Comparison of ENCODE assay signal across 8 cellular contexts in the genomic region with DNA sequence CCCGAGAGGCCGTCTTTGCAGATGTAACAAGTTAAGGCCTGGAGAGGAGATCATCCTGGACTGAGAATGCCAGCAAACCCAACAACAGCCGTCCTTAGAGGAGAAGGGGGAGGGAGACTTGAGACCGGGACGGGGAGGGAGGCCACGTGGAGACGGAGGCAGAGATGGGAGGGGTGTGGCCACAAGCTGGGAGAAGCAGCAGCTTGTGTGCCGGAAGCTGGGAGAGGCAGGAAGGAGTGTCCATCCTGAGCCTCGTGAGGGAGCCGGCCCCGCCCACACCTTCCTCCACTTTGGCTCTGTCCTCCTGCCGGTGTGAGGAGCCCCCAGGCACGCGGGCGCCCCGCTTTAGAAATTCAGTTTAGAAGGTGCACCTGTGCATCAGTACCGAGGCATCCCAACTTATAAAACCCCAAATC.
DNase-seq lines count a peak whose midpoint lies in the region; ATAC-seq and TF ChIP-seq lines count a peak whose summit lies in the region.

No MANE protein-coding gene starts in this region.

- no peaks in the 10 kb centered on the region for H3K36me3 ChIP-seq in RWPE2 (ENCODE audit: low read depth)
- no peaks in the 10 kb centered on the region for H3K36me3 ChIP-seq in endodermal cell (ENCODE audit: control insufficient read depth, insufficient read depth, low read length)

- H3K36me3 Mint-ChIP-seq in endodermal cell (ENCODE audit: low read depth) (no peaks in the 10 kb centered on the region), nephron progenitor cell (ENCODE audit: low read depth) (no peaks in the 10 kb centered on the region)

- H3K9me3 ChIP-seq in RWPE2 (ENCODE audit: severe bottlenecking) (no peaks in the 10 kb centered on the region), endodermal cell (ENCODE audit: control insufficient read depth, low read length) (no peaks in the 10 kb centered on the region)

- H3K4me1 ChIP-seq in RWPE2 (ENCODE audit: insufficient read depth, poor library complexity, severe bottlenecking), result no peaks in the 10 kb centered on the region
- H3K4me1 ChIP-seq in endodermal cell (ENCODE audit: control insufficient read depth, insufficient read depth, low read length), result no peaks in the 10 kb centered on the region

- peak overlapping the region; percentile 28 for H3K4me3 ChIP-seq in Jurkat, Clone E6-1 (ENCODE audit: low read length)
- H3K4me3 ChIP-seq in RWPE2 (ENCODE audit: severe bottlenecking) (no peak overlapping the region), endodermal cell (ENCODE audit: low read length) (no peak overlapping the region)

- H3K27me3 Mint-ChIP-seq in endodermal cell (ENCODE audit: insufficient read depth), result no peaks in the 10 kb centered on the region
- H3K27me3 Mint-ChIP-seq in nephron progenitor cell (ENCODE audit: low read depth, poor library complexity), result peaks cover 27% of the 10 kb centered on the region

- H3K27me3 ChIP-seq in RWPE2 (ENCODE audit: insufficient read depth, poor library complexity, severe bottlenecking) (no peaks in the 10 kb centered on the region), endodermal cell (ENCODE audit: control insufficient read depth, insufficient read depth, low read length, poor library complexity, severe bottlenecking) (no peaks in the 10 kb centered on the region)

- H3K4me3 Mint-ChIP-seq in endodermal cell (peak overlapping the region; percentile 54), nephron progenitor cell (peak overlapping the region; percentile 73)

- ATAC-seq in RWPE2 (ENCODE audit: low read depth), result peak; percentile 85
- no peak for ATAC-seq in HG02840 (IDR thresholded peaks at IDR 0.05; ENCODE audit: low FRiP score, unreplicated experiment)
- no peak for ATAC-seq in GM18909 (IDR thresholded peaks at IDR 0.05; ENCODE audit: poor library complexity, unreplicated experiment)
- ATAC-seq in GM19023 (IDR thresholded peaks at IDR 0.05; ENCODE audit: unreplicated experiment), result no peak

- H3K27ac Mint-ChIP-seq in endodermal cell, result peak overlapping the region; percentile 89
- no peak overlapping the region for H3K27ac Mint-ChIP-seq in nephron progenitor cell

- no peak overlapping the region for H3K9ac ChIP-seq in endodermal cell (ENCODE audit: extremely low read depth, low read length, poor library complexity, severe bottlenecking)

- 70 to 77% methylated on average over 7 to 17 of the region's 17 CpGs for WGBS in endodermal cell (ENCODE audit: insufficient coverage in 1 of 2, insufficient read length in 1 of 2), 2 experiments

- H3K27ac ChIP-seq in RWPE2 (ENCODE audit: poor library complexity, severe bottlenecking), result no peak overlapping the region
- no peak overlapping the region for H3K27ac ChIP-seq in endodermal cell (ENCODE audit: low read depth, low read length)

- H3K4me1 Mint-ChIP-seq in endodermal cell (peaks cover 5% of the 10 kb centered on the region), nephron progenitor cell (peaks cover 17% of the 10 kb centered on the region)

- DNase-seq in DMS53 treated with DMSO at 0.1 percent for 48 hours (lab: John Stamatoyannopoulos, UW; ENCODE audit: unreplicated experiment), result peak; percentile 89
- DNase-seq in Jurkat, Clone E6-1 (ENCODE audit: low read depth, low spot score), result peak; percentile 41
- peak; percentile 78 for DNase-seq in RWPE2 (ENCODE audit: low spot score)
- DNase-seq in endodermal cell, result peak; percentile 92
- DNase-seq in nephron progenitor cell, result peak; percentile 65

- TF ChIP-seq CTCF in RWPE2 (IDR thresholded peaks at IDR 0.05; ENCODE audit: poor library complexity, severe bottlenecking) (no peak), endodermal cell (conservative IDR thresholded peaks at IDR 0.05) (no peak), nephron progenitor cell (IDR thresholded peaks at IDR 0.05) (no peak)

- H3K9me3 Mint-ChIP-seq in endodermal cell, result no peaks in the 10 kb centered on the region
- no peaks in the 10 kb centered on the region for H3K9me3 Mint-ChIP-seq in nephron progenitor cell

Comparison
In these comparisons a context has a peak if more than half of its experiments do, and no peak if none do; other contexts are left out.
1. DNase-seq: peak in every context shown above with its lines; median percentile 92 in endodermal cell; 89 in DMS53 treated with DMSO at 0.1 percent for 48 hours; 78 in RWPE2; 65 in nephron progenitor cell; 41 in Jurkat, Clone E6-1.